Comparison of ENCODE assay signal across 9 cellular contexts in the genomic region with DNA sequence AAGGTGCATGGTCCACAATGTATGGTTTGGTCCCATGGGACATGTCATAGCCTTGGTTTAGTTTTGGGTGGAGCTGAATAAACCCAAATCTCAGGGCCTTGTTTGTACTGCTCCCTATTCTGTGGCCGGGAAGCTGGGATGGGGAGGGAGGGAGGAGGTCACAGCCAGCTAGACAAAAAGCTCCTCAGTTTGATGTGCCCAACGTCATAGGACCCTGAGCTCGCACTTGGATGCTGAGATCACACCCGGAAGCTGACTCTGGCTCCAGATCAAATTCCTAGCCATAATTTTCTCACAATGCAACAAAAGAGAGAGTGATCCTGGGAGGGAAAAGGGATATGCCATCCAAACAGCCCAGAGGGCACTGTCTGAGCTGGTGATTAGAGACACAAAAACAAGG. TPM values are rescaled to one million over a fixed set of nuclear protein-coding genes. Genes with fewer than 3 reads are reported as not detected.
A peak's percentile ranks its signal among the peaks of the same experiment; 100 is the strongest.
DNase-seq lines count a peak whose midpoint lies in the region; ATAC-seq and TF ChIP-seq lines count a peak whose summit lies in the region.
"Had no signal": no experiment of that assay in that cellular context is flagged by ENCODE, and none has a peak within 500 bp of the region (broad histone marks: within the 10 kb centered on the region; RNA-seq: fewer than 3 reads in every experiment).

No MANE protein-coding gene starts in this region.

- POLR2A ChIA-PET in SK-N-SH (lab: Yijun Ruan, JAX), result interaction anchor here (1.0 to 1.4 kb wide), 2 partner anchors 12 to 43 kb away, joined by 3 read pairs; partner anchors contain the start of gene ALG9

- no peak for TF ChIP-seq CTCF in SK-N-SH (IDR thresholded peaks at IDR 0.05)
- no peak for TF ChIP-seq CTCF in fibroblast of mammary gland (conservative IDR thresholded peaks at IDR 0.05; ENCODE audit: control insufficient read depth, insufficient read depth, low read depth, low read length)
- TF ChIP-seq CTCF in vagina (IDR thresholded peaks at IDR 0.05), result no peak

- H3K27ac ChIP-seq in SK-N-SH (ENCODE audit: low read depth in 2 of 2, low read length in 1 of 2) (0 out of 4 replicates have a peak overlapping the region, but pooled peaks of 1 of the 2 experiments have one; percentile 18), muscle layer of duodenum (ENCODE audit: low read length) (peak overlapping the region; percentile 85), vagina (peak overlapping the region; percentile 99)

- no peaks in the 10 kb centered on the region for H3K79me2 ChIP-seq in SK-N-SH (ENCODE audit: insufficient read depth)

- TF ChIP-seq EP300 in SK-N-SH (IDR thresholded peaks at IDR 0.05; ENCODE audit: borderline replicate concordance in 1 of 2, low read depth in 1 of 2, low read length in 1 of 2), result no peak

- no peak for ATAC-seq in SK-N-SH treated with all-trans-retinoic acid at 6 μM for 48 hours
- ATAC-seq: Panc1 had no signal

- H3K4me1 ChIP-seq in SK-N-SH (ENCODE audit: control insufficient read depth in 1 of 2, insufficient read depth in 2 of 2, low read depth in 1 of 2, low read length in 1 of 2), result peaks cover 6 to 7% of the 10 kb centered on the region in 2 experiments; a peak in 2 of 4 replicates
- peaks cover 0 to 20% of the 10 kb centered on the region in 2 donors for H3K4me1 ChIP-seq in muscle layer of duodenum (ENCODE audit: control insufficient read depth in 1 of 2, insufficient read depth in 2 of 2, low read length in 2 of 2)
- peaks cover 46% of the 10 kb centered on the region for H3K4me1 ChIP-seq in vagina

- peak overlapping the region; percentile 27; the same call in 1 of the 2 replicates for H2AFZ ChIP-seq in SK-N-SH (ENCODE audit: low read depth)

- no peaks in the 10 kb centered on the region for H3F3A ChIP-seq in SK-N-SH (replicated peaks; ENCODE audit: insufficient read depth)

- CTCF ChIA-PET in SK-N-SH (lab: Yijun Ruan, JAX), result interaction anchor here (1.0 to 1.3 kb wide), 3 partner anchors 12 to 366 kb away, joined by 3 to 5 read pairs (median 3); no protein-coding TSS in a partner anchor

- DNase-seq in SK-N-SH (no peak), fibroblast of mammary gland (ENCODE audit: low read depth) (peak; percentile 69), vagina (ENCODE audit: extremely low spot score in 2 of 2) (no peak), SK-N-DZ (ENCODE audit: low spot score) (no peak), NOMO-1 treated with dmso at 0.1 percent for 144 hours (lab: John Stamatoyannopoulos, UW; ENCODE audit: unreplicated experiment) (no peak)
- DNase-seq in NK-92 treated with Interleukin-12 subunit alpha and Interleukin-12 subunit beta, amount 100 ng/mL, for 24 hours (lab: John Stamatoyannopoulos, UW), result no peak

- H3K36me3 ChIP-seq in SK-N-SH (replicated peaks in 1 of 2; ENCODE audit: control insufficient read depth in 1 of 2, insufficient read depth in 2 of 2, low read length in 1 of 2) (no peaks in the 10 kb centered on the region), muscle layer of duodenum (ENCODE audit: control insufficient read depth in 1 of 2, insufficient read depth in 2 of 2, low read length in 2 of 2) (peaks cover 4 to 26% of the 10 kb centered on the region in 2 donors), vagina (no peaks in the 10 kb centered on the region)

- no peaks in the 10 kb centered on the region for H3K27me3 ChIP-seq in SK-N-SH (ENCODE audit: insufficient read depth)
- H3K27me3 ChIP-seq in muscle layer of duodenum (ENCODE audit: low read depth, low read length), result no peaks in the 10 kb centered on the region
- H3K27me3 ChIP-seq in vagina, result no peaks in the 10 kb centered on the region

- intact Hi-C loops in vagina (cut with DNase I), result no loop called here

- TF ChIP-seq POLR2A in vagina (IDR thresholded peaks at IDR 0.05), result peak in 1 of 2 donors; percentile 35

- H3K9me3 ChIP-seq in SK-N-SH (no peaks in the 10 kb centered on the region), muscle layer of duodenum (ENCODE audit: control insufficient read depth in 1 of 2, low read length in 2 of 2) (no peaks in the 10 kb centered on the region), vagina (no peaks in the 10 kb centered on the region)

- H4K20me1 ChIP-seq in SK-N-SH (ENCODE audit: insufficient read depth), result no peaks in the 10 kb centered on the region

- TF ChIP-seq RAD21 in SK-N-SH (IDR thresholded peaks at IDR 0.05; ENCODE audit: low read length), result no peak

- H3K4me2 ChIP-seq in SK-N-SH, result no peak overlapping the region

- 64% methylated on average over 4 of the region's 4 CpGs for WGBS in SK-N-SH (ENCODE audit: low lambda C conversion rate)

- no peaks in the 10 kb centered on the region for H3K9me2 ChIP-seq in SK-N-SH

- no peak overlapping the region for H3K9ac ChIP-seq in SK-N-SH

- H3K4me3 ChIP-seq in SK-N-SH (ENCODE audit: low read depth in 2 of 2, low read length in 1 of 2), result no peak overlapping the region
- no peak overlapping the region for H3K4me3 ChIP-seq in fibroblast of mammary gland (ENCODE audit: control insufficient read depth, low read depth, low read length)
- H3K4me3 ChIP-seq in muscle layer of duodenum (ENCODE audit: low read depth in 1 of 2, low read length in 2 of 2), result peak overlapping the region; percentile 60
- H3K4me3 ChIP-seq in vagina, result peak overlapping the region; percentile 58 to 69

TF ChIP-seq in SK-N-SH, 30 proteins besides CTCF, POLR2A, EP300 and RAD21 (continues in another document):
- TF ChIP-seq ELF1 (IDR thresholded peaks at IDR 0.05), result no peak
- TF ChIP-seq, protein P1, sequence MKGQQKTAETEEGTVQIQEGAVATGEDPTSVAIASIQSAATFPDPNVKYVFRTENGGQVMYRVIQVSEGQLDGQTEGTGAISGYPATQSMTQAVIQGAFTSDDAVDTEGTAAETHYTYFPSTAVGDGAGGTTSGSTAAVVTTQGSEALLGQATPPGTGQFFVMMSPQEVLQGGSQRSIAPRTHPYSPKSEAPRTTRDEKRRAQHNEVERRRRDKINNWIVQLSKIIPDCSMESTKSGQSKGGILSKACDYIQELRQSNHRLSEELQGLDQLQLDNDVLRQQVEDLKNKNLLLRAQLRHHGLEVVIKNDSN (IDR thresholded peaks at IDR 0.05; ENCODE audit: borderline replicate concordance, low read depth), result no peak

TF ChIP-seq in SK-N-SH treated with all-trans-retinoic acid at 6 μM for 48 hours, 23 proteins besides CTCF, POLR2A, EP300 and RAD21 (continues in another document):
- TF ChIP-seq TOX (CRISPR knock-in tag; IDR thresholded peaks at IDR 0.05; ENCODE audit: borderline replicate concordance) (no peak), ISL1 (CRISPR knock-in tag; IDR thresholded peaks at IDR 0.05) (no peak), RARB (CRISPR knock-in tag; IDR thresholded peaks at IDR 0.05) (no peak), OSR1 (CRISPR knock-in tag; IDR thresholded peaks at IDR 0.05) (no peak), CSDC2 (CRISPR knock-in tag; IDR thresholded peaks at IDR 0.05) (no peak), ZFP30 (CRISPR knock-in tag; IDR thresholded peaks at IDR 0.05) (no peak), ZNF70 (CRISPR knock-in tag; IDR thresholded peaks at IDR 0.05) (no peak), ZNF8 (CRISPR knock-in tag; IDR thresholded peaks at IDR 0.05) (no peak), PATZ1 (CRISPR knock-in tag; IDR thresholded peaks at IDR 0.05; ENCODE audit: borderline replicate concordance) (no peak), TCF4 (CRISPR knock-in tag; IDR thresholded peaks at IDR 0.05; ENCODE audit: borderline replicate concordance) (no peak), PPARA (CRISPR knock-in tag; IDR thresholded peaks at IDR 0.05; ENCODE audit: borderline replicate concordance) (no peak)

RNA-seq across cellular contexts. Expression of gene HSPB2, which starts 1.5 kb away (rescaled TPM):
- polyA plus RNA-seq in SK-N-SH (2012; rRNA removed), result not detected in 2 replicates
- polyA plus RNA-seq in SK-N-SH (2012; cell fraction: cytosol; rRNA removed), result 0.03 TPM in 1 of 2 replicates, not detected in the other
- 0.13 TPM in 1 of 2 replicates, not detected in the other for polyA plus RNA-seq in SK-N-SH (2012; cell fraction: nucleus; rRNA removed)
- not detected for total RNA-seq in vagina
- polyA plus RNA-seq in SK-N-DZ (2014; cell fraction: cytosol; rRNA removed), result not detected in 2 replicates
- not detected in 2 replicates for polyA plus RNA-seq in SK-N-DZ (2014; cell fraction: nucleus; rRNA removed)

RNA-seq across cellular contexts. Expression of gene CRYAB, which starts 2.4 kb away (rescaled TPM):
- polyA plus RNA-seq in SK-N-SH (2012; rRNA removed), result 0.92 and 1.5 TPM in 2 replicates
- polyA plus RNA-seq in SK-N-SH (2012; cell fraction: cytosol; rRNA removed), result 0.67 and 1.2 TPM in 2 replicates
- polyA plus RNA-seq in SK-N-SH (2012; cell fraction: nucleus; rRNA removed), result 0.29 and 1.8 TPM in 2 replicates
- 161 TPM for total RNA-seq in vagina
- polyA plus RNA-seq in SK-N-DZ (2014; cell fraction: cytosol; rRNA removed), result 0.56 TPM in 1 of 2 replicates, not detected in the other
- not detected in 2 replicates for polyA plus RNA-seq in SK-N-DZ (2014; cell fraction: nucleus; rRNA removed)

RNA-seq across cellular contexts. Expression of gene C11orf52, which starts 4.7 kb away (rescaled TPM):
- polyA plus RNA-seq in SK-N-SH (2012; rRNA removed), result not detected in 2 replicates
- not detected in 2 replicates for polyA plus RNA-seq in SK-N-SH (2012; cell fraction: cytosol; rRNA removed)
- not detected in 2 replicates for polyA plus RNA-seq in SK-N-SH (2012; cell fraction: nucleus; rRNA removed)
- total RNA-seq in vagina, result 1.5 TPM
- polyA plus RNA-seq in SK-N-DZ (2014; cell fraction: cytosol; rRNA removed), result 0.21 and 0.95 TPM in 2 replicates
- 0.14 TPM in 1 of 2 replicates, not detected in the other for polyA plus RNA-seq in SK-N-DZ (2014; cell fraction: nucleus; rRNA removed)

RNA-seq across cellular contexts. Expression of gene DIXDC1, which starts 23.1 kb away (rescaled TPM):
- 5.3 and 6.8 TPM in 2 replicates for polyA plus RNA-seq in SK-N-SH (2012; rRNA removed)
- polyA plus RNA-seq in SK-N-SH (2012; cell fraction: cytosol; rRNA removed), result 6.3 and 6.9 TPM in 2 replicates
- polyA plus RNA-seq in SK-N-SH (2012; cell fraction: nucleus; rRNA removed), result 5.9 and 9.3 TPM in 2 replicates
- 36.8 TPM for total RNA-seq in vagina
- 13.5 and 16.2 TPM in 2 replicates for polyA plus RNA-seq in SK-N-DZ (2014; cell fraction: cytosol; rRNA removed)
- polyA plus RNA-seq in SK-N-DZ (2014; cell fraction: nucleus; rRNA removed), result 9.7 and 10.8 TPM in 2 replicates

RNA-seq across cellular contexts. Expression of gene CFAP68, which starts 34.7 kb away (rescaled TPM):
- 36.7 and 61.2 TPM in 2 replicates for polyA plus RNA-seq in SK-N-SH (2012; rRNA removed)
- polyA plus RNA-seq in SK-N-SH (2012; cell fraction: cytosol; rRNA removed), result 46.8 and 79.7 TPM in 2 replicates
- polyA plus RNA-seq in SK-N-SH (2012; cell fraction: nucleus; rRNA removed), result 18.1 and 22.1 TPM in 2 replicates
- 22.6 TPM for total RNA-seq in vagina
- 16.2 and 17.6 TPM in 2 replicates for polyA plus RNA-seq in SK-N-DZ (2014; cell fraction: cytosol; rRNA removed)
- 27.3 and 28.7 TPM in 2 replicates for polyA plus RNA-seq in SK-N-DZ (2014; cell fraction: nucleus; rRNA removed)

Comparison
In these comparisons a context has a peak if more than half of its experiments do, and no peak if none do; other contexts are left out.
1. H3K4me3 ChIP-seq: peak in muscle layer of duodenum (2 of 2) and vagina (2 of 2); none in SK-N-SH (0 of 2) and fibroblast of mammary gland (single experiment).